ENCODE assay signal across 23 cellular contexts in the genomic region with DNA sequence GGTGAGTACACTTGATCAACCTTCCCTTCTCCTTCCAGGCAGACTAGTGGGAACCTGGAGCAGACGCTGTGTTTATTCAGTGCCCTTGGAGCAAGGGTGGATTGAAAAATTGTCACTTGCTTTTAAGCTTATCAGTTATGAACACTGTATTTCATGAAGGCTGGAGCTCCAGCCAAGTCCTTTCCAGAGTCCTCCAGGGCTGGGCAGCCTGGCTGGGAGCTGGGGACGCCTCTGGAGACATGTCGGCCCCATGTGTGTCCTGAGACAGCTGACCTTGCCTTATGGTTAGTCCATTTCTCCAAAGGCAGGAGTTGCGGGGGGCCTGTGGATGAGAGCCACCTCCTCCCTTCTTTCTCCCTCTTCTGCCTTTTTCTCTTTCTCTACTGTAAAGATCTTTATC.
DNase-seq lines count a peak whose midpoint lies in the region; ATAC-seq lines count a peak whose summit lies in the region.
"Had no signal": no experiment of that assay in that cellular context is flagged by ENCODE, and none has a peak within 500 bp of the region (broad histone marks: within the 10 kb centered on the region; RNA-seq: fewer than 3 reads in every experiment).

No MANE protein-coding gene starts in this region.

- intact Hi-C loops in Right ventricle myocardium inferior (cut with DNase I) = no loop called here
- intact Hi-C loops in cardiac septum (cut with DNase I) = loop anchor here (5.0 kb wide), 1 partner anchor 39 kb away; no protein-coding TSS in a partner anchor
- intact Hi-C loops in Right ventricle myocardium superior (cut with DNase I) = no loop called here
- intact Hi-C loops in right cardiac atrium (cut with DNase I) = no loop called here

- POLR2A ChIA-PET in activated CD4-positive, alpha-beta T cell treated with anti-CD3 and anti-CD28 coated beads, Interleukin-2, amount 10 ng/mL, durations not matched to agents 7 days and 5 days (lab: Charles Lee) = no interaction called here

- H3K9me3 ChIP-seq in right cardiac atrium (ENCODE audit: control insufficient read depth, low read length) = no peaks in the 10 kb centered on the region
- H3K9me3 ChIP-seq: BLaER1 treated with 17β-estradiol and CSF1 and Interleukin-3, amounts not matched to agents 10 nM and 100 nM; Caco-2 had no signal

- H3K27me3 ChIP-seq in right cardiac atrium (ENCODE audit: control insufficient read depth, insufficient read depth) = no peaks in the 10 kb centered on the region
- H3K27me3 ChIP-seq: BLaER1 treated with 17β-estradiol and CSF1 and Interleukin-3, amounts not matched to agents 10 nM and 100 nM had no signal

- H3K27me3 Mint-ChIP-seq in activated CD4-positive, alpha-beta T cell treated with anti-CD3 and anti-CD28 coated beads, Interleukin-2, amount 10 ng/mL, durations not matched to agents 7 days and 5 days = no peaks in the 10 kb centered on the region
- H3K27me3 Mint-ChIP-seq: CD4-positive, alpha-beta memory T cell had no signal

- H3K4me3 ChIP-seq in right cardiac atrium (ENCODE audit: low read length) = no peak overlapping the region
- H3K4me3 ChIP-seq: BLaER1 treated with 17β-estradiol and CSF1 and Interleukin-3, amounts not matched to agents 10 nM and 100 nM; GM23248 had no signal

- H3K4me1 Mint-ChIP-seq in activated CD4-positive, alpha-beta T cell treated with anti-CD3 and anti-CD28 coated beads, Interleukin-2, amount 10 ng/mL, durations not matched to agents 7 days and 5 days = no peaks in the 10 kb centered on the region

- peak overlapping the region; percentile 66 for H3K27ac ChIP-seq in right cardiac atrium (ENCODE audit: low read length)
- H3K27ac ChIP-seq: 22Rv1, GM23248 had no signal

- no peak overlapping the region for H3K27ac Mint-ChIP-seq in activated CD4-positive, alpha-beta T cell treated with anti-CD3 and anti-CD28 coated beads, Interleukin-2, amount 10 ng/mL, durations not matched to agents 7 days and 5 days
- H3K27ac Mint-ChIP-seq: CD4-positive, alpha-beta memory T cell; IgD-negative memory B cell had no signal

- no peaks in the 10 kb centered on the region for H3K36me3 Mint-ChIP-seq in activated CD4-positive, alpha-beta T cell treated with anti-CD3 and anti-CD28 coated beads, Interleukin-2, amount 10 ng/mL, durations not matched to agents 7 days and 5 days (ENCODE audit: low read depth)

- WGBS in right cardiac atrium = 66% methylated on average over 4 of the region's 4 CpGs

- no peak overlapping the region for H3K4me3 Mint-ChIP-seq in activated CD4-positive, alpha-beta T cell treated with anti-CD3 and anti-CD28 coated beads, Interleukin-2, amount 10 ng/mL, durations not matched to agents 7 days and 5 days
- H3K4me3 Mint-ChIP-seq: CD4-positive, alpha-beta memory T cell; IgD-negative memory B cell had no signal

- H3K4me1 ChIP-seq in right cardiac atrium (ENCODE audit: control insufficient read depth, insufficient read depth, low read length) = peaks cover 2% of the 10 kb centered on the region

- no peaks in the 10 kb centered on the region for H3K9me3 Mint-ChIP-seq in activated CD4-positive, alpha-beta T cell treated with anti-CD3 and anti-CD28 coated beads, Interleukin-2, amount 10 ng/mL, durations not matched to agents 7 days and 5 days
- H3K9me3 Mint-ChIP-seq: CD4-positive, alpha-beta memory T cell; IgD-negative memory B cell had no signal

- no peak for DNase-seq in Right ventricle myocardium inferior (ENCODE audit: missing footprints)
- DNase-seq in cardiac septum (ENCODE audit: low spot score) = no peak
- peak; percentile 54 for DNase-seq in Right ventricle myocardium superior
- no peak for DNase-seq in right cardiac atrium
- no peak for DNase-seq in NCI-H128 (lab: John Stamatoyannopoulos, UW; ENCODE audit: unreplicated experiment)
- DNase-seq in activated CD4-positive, alpha-beta T cell treated with anti-CD3 and anti-CD28 coated beads, Interleukin-2, amount 10 ng/mL, durations not matched to agents 7 days and 5 days = no peak
- DNase-seq in DMS 273 treated with DMSO at 0.1 percent for 48 hours (lab: John Stamatoyannopoulos, UW) = no peak
- DNase-seq: ACHN; Caco-2; CD4-positive, alpha-beta memory T cell; DND-41; GM23248; HCEC 1CT; NCI-H1417; NCI-H1694 treated with DMSO at 0.1 percent for 48 hours; NCI-H446; NCI-H526; OCI-M1; SHP77 had no signal

- CTCF ChIA-PET in activated CD4-positive, alpha-beta T cell treated with anti-CD3 and anti-CD28 coated beads, Interleukin-2, amount 10 ng/mL, durations not matched to agents 7 days and 5 days (lab: Charles Lee) = interaction anchor here (0.6 kb wide), 2 partner anchors 62 to 700 kb away, joined by 3 read pairs; no protein-coding TSS in a partner anchor

- peak; percentile 73 for ATAC-seq in Right ventricle myocardium inferior
- peak; percentile 84 for ATAC-seq in Right ventricle myocardium superior (ENCODE audit: poor library complexity)
- peak; percentile 55 to 75 for ATAC-seq in right cardiac atrium
- no peak for ATAC-seq in HG03097 (IDR thresholded peaks at IDR 0.05; ENCODE audit: low FRiP score, unreplicated experiment)
